In the genomic region with DNA sequence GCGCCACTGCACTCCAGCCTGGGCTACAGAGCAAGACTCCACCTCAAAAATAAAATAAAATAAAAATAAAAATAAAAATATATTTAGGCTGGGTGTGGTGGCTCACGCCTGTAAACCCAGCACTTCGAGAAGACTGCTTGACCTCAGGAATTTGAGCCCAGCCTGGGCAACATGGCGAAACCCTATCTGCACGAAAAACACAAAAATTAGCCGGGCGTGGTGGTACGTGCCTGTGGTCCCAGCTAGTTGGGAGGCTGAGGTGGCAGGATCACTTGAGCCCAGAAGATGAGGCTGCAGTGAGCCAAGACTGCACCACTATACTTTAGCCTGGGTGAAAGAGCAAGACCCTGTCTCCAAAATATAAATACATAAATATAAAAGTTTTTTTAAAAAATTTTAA, we compare ENCODE assay signal across 24 cellular contexts.
"Had no signal": no experiment of that assay in that cellular context is flagged by ENCODE, and none has a peak within 500 bp of the region (broad histone marks: within the 10 kb centered on the region; RNA-seq: fewer than 3 reads in every experiment).

No MANE protein-coding gene starts in this region.

- ATAC-seq: activated CD8-positive, alpha-beta memory T cell treated with anti-CD3 and anti-CD28 coated beads, Interleukin-2, amount 10 ng/mL, durations not matched to agents 7 days and 5 days; activated CD8-positive, alpha-beta T cell treated with anti-CD3 and anti-CD28 coated beads, Interleukin-2, amount 10 ng/mL, durations not matched to agents 7 days and 5 days; activated naive CD8-positive, alpha-beta T cell treated with anti-CD3 and anti-CD28 coated beads, Interleukin-2, amount 50 U/mL, for 24 hours; Panc1; WTC11 had no signal

- H3K27ac ChIP-seq: SJCRH30 had no signal

- H3K4me3 ChIP-seq: SJCRH30 had no signal

- DNase-seq: activated CD4-positive, alpha-beta T cell treated with anti-CD3 and anti-CD28 coated beads for 48 hours; activated CD4-positive, alpha-beta T cell treated with anti-CD3 and anti-CD28 coated beads, Interleukin-2, amount 50 U/mL, for 4 hours; activated CD4-positive, CD25-positive, alpha-beta regulatory T cell treated with anti-CD3 and anti-CD28 coated beads, Interleukin-2, amount 50 U/mL, for 72 hours; activated CD8-positive, alpha-beta memory T cell treated with anti-CD3 and anti-CD28 coated beads, Interleukin-2, amount 10 ng/mL, durations not matched to agents 7 days and 5 days; activated CD8-positive, alpha-beta T cell treated with anti-CD3 and anti-CD28 coated beads, Interleukin-2, amount 10 ng/mL, durations not matched to agents 7 days and 5 days; activated effector memory CD4-positive, alpha-beta T cell treated with Interleukin-2 at 50 U/mL for 16 hours; activated naive CD4-positive, alpha-beta T cell; activated naive CD8-positive, alpha-beta T cell treated with anti-CD3 and anti-CD28 coated beads, Interleukin-2, amount 50 U/mL, for 24 hours; activated T-cell treated with anti-CD3 and anti-CD28 coated beads, Interleukin-2, amount 50 U/mL, for 24 hours; amygdala; Karpas-422; NCI-H146; NCI-H187 treated with DMSO at 0.1 percent for 48 hours; NCI-H2081 treated with DMSO at 0.1 percent for 48 hours; NCI-H2171; NCI-H2227 treated with DMSO at 0.1 percent for 48 hours; NCI-H446 treated with DMSO at 0.1 percent for 48 hours; NCI-H524 treated with DMSO at 0.1 percent for 48 hours; NCI-H82; Right ventricle myocardium superior; RPMI8226; SJCRH30 had no signal

- H3K9me3 ChIP-seq: SJCRH30 had no signal

- H3K27me3 ChIP-seq: SJCRH30 had no signal
